In the genomic region with DNA sequence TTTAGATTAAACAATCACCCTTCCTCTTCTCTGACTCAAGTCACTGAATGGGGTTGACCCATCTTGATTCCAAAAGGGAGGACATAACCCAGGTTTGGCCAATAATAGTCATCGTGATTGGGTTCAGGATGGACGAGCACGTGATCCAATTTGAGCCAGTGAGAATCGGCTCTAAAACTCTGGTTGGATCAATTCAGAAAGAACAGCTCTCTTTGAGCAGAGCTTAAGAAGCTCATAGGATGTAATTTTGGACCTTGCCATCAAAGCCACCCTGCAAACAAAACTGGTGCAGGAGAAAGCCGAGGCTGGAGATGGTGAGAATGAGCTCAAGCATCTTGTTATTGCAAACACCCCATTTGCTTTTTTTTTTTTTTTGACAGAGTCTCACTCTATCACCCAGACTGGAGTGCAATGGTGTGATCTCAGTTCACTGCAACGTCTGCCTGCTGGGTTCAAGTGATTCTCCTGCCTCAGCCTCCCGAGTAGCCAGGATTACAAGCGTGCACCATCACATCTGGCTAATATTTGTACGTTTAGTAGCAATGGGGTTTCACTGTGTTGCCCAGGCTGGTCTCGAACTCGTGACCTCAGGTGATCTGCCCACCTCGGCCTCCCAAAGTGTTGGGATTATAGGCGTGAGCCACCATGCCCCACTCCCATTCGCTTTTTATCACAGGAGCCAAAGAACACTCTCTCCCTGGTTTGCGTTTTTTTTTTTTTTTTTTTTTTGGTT, we compare ENCODE assay signal across 15 cellular contexts. TPM values are rescaled to one million over a fixed set of nuclear protein-coding genes. Genes with fewer than 3 reads are reported as not detected.
A peak's percentile ranks its signal among the peaks of the same experiment; 100 is the strongest.
DNase-seq lines count a peak whose midpoint lies in the region; ATAC-seq, FAIRE-seq and TF ChIP-seq lines count a peak whose summit lies in the region.
"Had no signal": no experiment of that assay in that cellular context is flagged by ENCODE, and none has a peak within 500 bp of the region (broad histone marks: within the 10 kb centered on the region; RNA-seq: fewer than 3 reads in every experiment).

No MANE protein-coding gene starts in this region.

- H3K27ac ChIP-seq in MM.1S (ENCODE audit: low read length) (peak overlapping the region; percentile 73; the same call in 1 of the 2 replicates), astrocyte (ENCODE audit: low read depth, low read length) (no peak overlapping the region), spleen (peak overlapping the region in 7 of 8 donors; percentile 35 to 73 (median 63))

- no peaks in the 10 kb centered on the region for H3K27me3 Mint-ChIP-seq in activated CD4-positive, alpha-beta T cell treated with anti-CD3 and anti-CD28 coated beads, Interleukin-2, amount 10 ng/mL, durations not matched to agents 24 days and 14 days
- no peaks in the 10 kb centered on the region for H3K27me3 Mint-ChIP-seq in astrocyte (ENCODE audit: low read depth, unreplicated experiment)

- peak; percentile 62 for DNase-seq in activated CD4-positive, alpha-beta T cell treated with anti-CD3 and anti-CD28 coated beads, Interleukin-2, amount 10 ng/mL, durations not matched to agents 24 days and 14 days
- DNase-seq in activated CD4-positive, alpha-beta T cell treated with anti-CD3 and anti-CD28 coated beads for 4 hours: no peak
- no peak for DNase-seq in MM.1S
- no peak for DNase-seq in astrocyte (ENCODE audit: low read depth)
- no peak for DNase-seq in spleen
- DNase-seq in NCI-H2081 treated with DMSO at 0.1 percent for 48 hours (lab: John Stamatoyannopoulos, UW): no peak
- DNase-seq: mesenchymal stem cell, SW 1271 had no signal

- H2AFZ ChIP-seq in MM.1S (ENCODE audit: low read length) (peak overlapping the region; percentile 55), astrocyte (ENCODE audit: low read depth, low read length) (no peak overlapping the region)

- peaks cover 79% of the 10 kb centered on the region for H3K4me1 Mint-ChIP-seq in activated CD4-positive, alpha-beta T cell treated with anti-CD3 and anti-CD28 coated beads, Interleukin-2, amount 10 ng/mL, durations not matched to agents 24 days and 14 days
- H3K4me1 Mint-ChIP-seq in astrocyte (ENCODE audit: low read depth, unreplicated experiment): peaks cover 46% of the 10 kb centered on the region

- WGBS in spleen, 5 donors: 75 to 86% (median 83%) methylated on average over 15 of the region's 15 CpGs

- H3K9me3 Mint-ChIP-seq in activated CD4-positive, alpha-beta T cell treated with anti-CD3 and anti-CD28 coated beads, Interleukin-2, amount 10 ng/mL, durations not matched to agents 24 days and 14 days: no peaks in the 10 kb centered on the region
- H3K9me3 Mint-ChIP-seq in astrocyte (ENCODE audit: unreplicated experiment): no peaks in the 10 kb centered on the region
- H3K9me3 Mint-ChIP-seq: brain had no signal

- no peak for FAIRE-seq in astrocyte (lab: Jason Lieb, UNC)
- FAIRE-seq: endometrium had no signal

- H3K36me3 ChIP-seq in MM.1S (replicated peaks; ENCODE audit: insufficient read depth, low read length) (no peaks in the 10 kb centered on the region), astrocyte (ENCODE audit: insufficient read depth, low read length) (no peaks in the 10 kb centered on the region), spleen (no peaks in the 10 kb centered on the region)

- no peaks in the 10 kb centered on the region for H3K9me2 ChIP-seq in MM.1S (replicated peaks; ENCODE audit: insufficient read depth, low read length)

- H3K9me3 ChIP-seq in MM.1S (replicated peaks; ENCODE audit: insufficient read depth, low read length) (no peaks in the 10 kb centered on the region), astrocyte (ENCODE audit: insufficient read depth, low read depth, low read length) (no peaks in the 10 kb centered on the region), spleen (no peaks in the 10 kb centered on the region)

- no peaks in the 10 kb centered on the region for H3K36me3 Mint-ChIP-seq in activated CD4-positive, alpha-beta T cell treated with anti-CD3 and anti-CD28 coated beads, Interleukin-2, amount 10 ng/mL, durations not matched to agents 24 days and 14 days (ENCODE audit: low read depth)
- H3K36me3 Mint-ChIP-seq in astrocyte (ENCODE audit: low read depth, unreplicated experiment): no peaks in the 10 kb centered on the region
- H3K36me3 Mint-ChIP-seq: brain had no signal

- H3K4me3 ChIP-seq in MM.1S (ENCODE audit: low read length) (no peak overlapping the region), astrocyte (ENCODE audit: insufficient read depth, low read depth, low read length) (no peak overlapping the region), spleen (no peak overlapping the region)

- no peak for ATAC-seq in GM19463 (IDR thresholded peaks at IDR 0.05; ENCODE audit: unreplicated experiment)
- ATAC-seq in HG02678 (IDR thresholded peaks at IDR 0.05; ENCODE audit: unreplicated experiment): no peak

- peak overlapping the region; percentile 62; the same call in 1 of the 2 replicates for H3K4me2 ChIP-seq in MM.1S (ENCODE audit: low read depth, low read length)
- peak overlapping the region; percentile 46 for H3K4me2 ChIP-seq in astrocyte (ENCODE audit: low read length)

- TF ChIP-seq POLR2A in spleen (IDR thresholded peaks at IDR 0.05): no peak

- H3K9ac ChIP-seq in MM.1S (ENCODE audit: low read length): peak overlapping the region; percentile 56; the same call in 1 of the 2 replicates
- no peak overlapping the region for H3K9ac ChIP-seq in astrocyte (ENCODE audit: low read length)

- H3K27me3 ChIP-seq in MM.1S (replicated peaks; ENCODE audit: insufficient read depth, low read length) (no peaks in the 10 kb centered on the region), astrocyte (ENCODE audit: insufficient read depth, low read length) (no peaks in the 10 kb centered on the region), spleen (replicated peaks in 1 of 7) (peaks cover 0 to 14% (median 0%) of the 10 kb centered on the region in 7 donors)

- H3K4me1 ChIP-seq in MM.1S (ENCODE audit: low read length) (peaks cover 63% of the 10 kb centered on the region), astrocyte (ENCODE audit: insufficient read depth, low read length) (peaks cover 32% of the 10 kb centered on the region), spleen (peaks cover 14 to 61% (median 45%) of the 10 kb centered on the region in 6 donors)

- H3K79me2 ChIP-seq in MM.1S (ENCODE audit: low read length) (0 out of 2 replicates have a peak, but pooled peaks cover 4% of the 10 kb centered on the region), astrocyte (ENCODE audit: insufficient read depth, low read length) (no peaks in the 10 kb centered on the region)

- TF ChIP-seq CTCF in MM.1S (IDR thresholded peaks at IDR 0.05; ENCODE audit: low read length): no peak
- TF ChIP-seq CTCF in astrocyte (IDR thresholded peaks at IDR 0.05; ENCODE audit: insufficient read depth, low read depth, low read length): no peak
- TF ChIP-seq CTCF in spleen (IDR thresholded peaks at IDR 0.05 in 8 of 11, conservative IDR thresholded peaks at IDR 0.05 in 3 of 11): no peak

- intact Hi-C loops in activated CD4-positive, alpha-beta T cell treated with anti-CD3 and anti-CD28 coated beads, Interleukin-2, amount 10 ng/mL, durations not matched to agents 24 days and 14 days (cut with micrococcal nuclease): loop anchor here (1.0 kb wide), 2 partner anchors 16 to 33 kb away; no protein-coding TSS in a partner anchor
- intact Hi-C loops in spleen (cut with DNase I; ENCODE audit: low total_unique reads): no loop called here

- peaks cover 29% of the 10 kb centered on the region for H3F3A ChIP-seq in MM.1S (ENCODE audit: insufficient read depth, low read length)

- peak overlapping the region; percentile 96 for H3K27ac Mint-ChIP-seq in activated CD4-positive, alpha-beta T cell treated with anti-CD3 and anti-CD28 coated beads, Interleukin-2, amount 10 ng/mL, durations not matched to agents 24 days and 14 days
- peak overlapping the region; percentile 16 for H3K27ac Mint-ChIP-seq in astrocyte (ENCODE audit: unreplicated experiment)

- H3K4me3 Mint-ChIP-seq in activated CD4-positive, alpha-beta T cell treated with anti-CD3 and anti-CD28 coated beads, Interleukin-2, amount 10 ng/mL, durations not matched to agents 24 days and 14 days: peak overlapping the region; percentile 74
- H3K4me3 Mint-ChIP-seq in astrocyte (ENCODE audit: unreplicated experiment): no peak overlapping the region

- H4K20me1 ChIP-seq in MM.1S (ENCODE audit: insufficient read depth, low read length) (no peaks in the 10 kb centered on the region), astrocyte (ENCODE audit: insufficient read depth, low read length) (no peaks in the 10 kb centered on the region)

RNA-seq across cellular contexts. Expression of gene MIAT, which starts 13.9 kb away (rescaled TPM):
- 38.4 and 42.3 TPM in 2 replicates for total RNA-seq in activated CD4-positive, alpha-beta T cell treated with anti-CD3 and anti-CD28 coated beads, Interleukin-2, amount 10 ng/mL, durations not matched to agents 24 days and 14 days
- total RNA-seq in astrocyte (22.8 and 32.1 TPM in 2 replicates), spleen (10 to 100 TPM; 16.0 to 62.4 (median 24.8) TPM)
- 1 to 10 TPM in 2 of 3 donors, under 1 TPM in 1; 0.77 to 3.2 (median 1.7) TPM for polyA plus RNA-seq in spleen

RNA-seq across cellular contexts. Expression of gene CRYBA4, which starts 21.8 kb away (rescaled TPM):
- total RNA-seq in activated CD4-positive, alpha-beta T cell treated with anti-CD3 and anti-CD28 coated beads, Interleukin-2, amount 10 ng/mL, durations not matched to agents 24 days and 14 days: not detected in 2 replicates
- total RNA-seq in astrocyte: 1.1 and 2.0 TPM in 2 replicates
- not detected for total RNA-seq in spleen
- under 1 TPM; 0.20 to 0.24 (median 0.22) TPM for polyA plus RNA-seq in spleen
- total RNA-seq: A172, progenitor cell of endocrine pancreas, temporal lobe had no signal

RNA-seq across cellular contexts. Expression of gene CRYBB1, which starts 25.7 kb away (rescaled TPM):
- total RNA-seq in activated CD4-positive, alpha-beta T cell treated with anti-CD3 and anti-CD28 coated beads, Interleukin-2, amount 10 ng/mL, durations not matched to agents 24 days and 14 days: not detected in 2 replicates
- not detected in 2 replicates for total RNA-seq in astrocyte
- 1 to 10 TPM in 6 of 7 donors, under 1 TPM in 1; 0.34 to 2.9 (median 2.1) TPM for total RNA-seq in spleen
- polyA plus RNA-seq in spleen: 1 to 10 TPM in 2 of 3 donors, under 1 TPM in 1; 0.98 to 1.9 (median 1.3) TPM
- total RNA-seq: A172, progenitor cell of endocrine pancreas had no signal

RNA-seq across cellular contexts. Expression of gene TPST2, which starts 53.6 kb away (rescaled TPM):
- total RNA-seq in activated CD4-positive, alpha-beta T cell treated with anti-CD3 and anti-CD28 coated beads, Interleukin-2, amount 10 ng/mL, durations not matched to agents 24 days and 14 days: 30.0 and 33.5 TPM in 2 replicates
- 55.7 and 72.5 TPM in 2 replicates for total RNA-seq in astrocyte
- total RNA-seq in spleen: 100 to 1,000 TPM in 2 of 7 donors, 10 to 100 TPM in 5; 43.5 to 119 (median 63.2) TPM
- polyA plus RNA-seq in spleen: 10 to 100 TPM; 14.6 to 22.2 (median 16.6) TPM
